In the genomic region with DNA sequence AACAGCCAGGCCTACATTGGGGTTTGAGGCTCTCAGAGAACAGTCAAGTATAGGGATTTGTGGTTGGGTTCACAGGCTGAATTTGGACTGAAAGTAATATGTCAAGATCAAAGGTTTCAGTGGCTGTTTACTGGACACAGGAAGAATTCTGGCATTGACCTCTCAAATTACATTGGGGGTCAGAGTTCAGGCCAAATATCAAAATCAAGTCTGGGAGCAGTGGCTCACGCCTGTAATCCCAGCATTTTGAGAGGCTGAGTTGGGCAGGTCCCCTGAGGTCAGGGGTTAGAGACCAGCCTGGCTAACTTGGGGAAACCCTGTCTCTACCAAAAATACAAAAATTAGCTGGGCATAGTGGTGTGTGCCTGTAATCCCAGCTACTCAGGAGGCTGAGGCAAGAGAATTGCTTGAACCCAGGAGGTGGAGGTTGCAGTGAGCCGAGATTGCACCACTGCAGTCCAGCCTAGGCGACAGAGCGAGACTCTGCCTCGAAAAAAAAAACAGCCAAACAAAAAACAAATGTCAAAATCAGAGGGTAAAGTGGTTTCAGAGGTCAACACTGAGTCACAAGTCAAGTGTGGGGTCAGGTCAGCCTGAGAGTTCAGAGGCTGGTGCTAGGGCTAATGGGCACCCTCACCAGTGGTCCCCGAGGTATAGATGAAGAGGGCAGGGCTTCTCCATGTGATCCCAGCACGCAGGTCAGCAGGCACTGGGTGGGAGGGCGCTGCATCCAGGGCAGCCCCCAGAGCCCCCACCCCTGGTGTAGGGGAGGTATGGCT, we compare ENCODE assay signal across 20 cellular contexts.
"Had no signal": no experiment of that assay in that cellular context is flagged by ENCODE, and none has a peak within 500 bp of the region (broad histone marks: within the 10 kb centered on the region; RNA-seq: fewer than 3 reads in every experiment).

No MANE protein-coding gene starts in this region.

- ATAC-seq: body of pancreas; left lung; mucosa of descending colon; naive thymus-derived CD4-positive, alpha-beta T cell had no signal

- H3K36me3 ChIP-seq: esophagus squamous epithelium, uterus had no signal

- H3K27ac Mint-ChIP-seq: activated naive CD8-positive, alpha-beta T cell treated with anti-CD3 and anti-CD28 coated beads for 36 hours had no signal

- H3K27me3 ChIP-seq: body of pancreas, esophagus squamous epithelium, left lung, neutrophil, tibial nerve, uterus had no signal

- H3K4me3 ChIP-seq: body of pancreas, coronary artery, esophagus squamous epithelium, left lung, mucosa of descending colon, tibial nerve, uterus had no signal

- H3K4me3 Mint-ChIP-seq: activated naive CD8-positive, alpha-beta T cell treated with anti-CD3 and anti-CD28 coated beads for 36 hours had no signal

- H3K27ac ChIP-seq: body of pancreas, coronary artery, esophagus squamous epithelium, left lung, neutrophil, tibial nerve, uterus had no signal

- DNase-seq: activated CD4-positive, CD25-positive, alpha-beta regulatory T cell treated with anti-CD3 and anti-CD28 coated beads, Interleukin-2, amount 50 U/mL, for 72 hours; activated gamma-delta T cell; activated naive CD8-positive, alpha-beta T cell treated with anti-CD3 and anti-CD28 coated beads for 36 hours; amygdala; body of pancreas; central memory CD4-positive, alpha-beta T cell; effector CD4-positive, alpha-beta T cell; esophagus squamous epithelium; hippocampal formation; left lung; mucosa of descending colon; naive thymus-derived CD4-positive, alpha-beta T cell; retina; stimulated activated naive CD4-positive, alpha-beta T cell; uterus had no signal

- H3K9me3 ChIP-seq: body of pancreas, uterus had no signal

- H3K27me3 Mint-ChIP-seq: activated naive CD8-positive, alpha-beta T cell treated with anti-CD3 and anti-CD28 coated beads for 36 hours; naive thymus-derived CD4-positive, alpha-beta T cell had no signal

- FAIRE-seq: endothelial cell of umbilical vein, keratinocyte had no signal

- H3K4me1 ChIP-seq: uterus had no signal
